Comparison of ENCODE assay signal across 11 cellular contexts in the genomic region with DNA sequence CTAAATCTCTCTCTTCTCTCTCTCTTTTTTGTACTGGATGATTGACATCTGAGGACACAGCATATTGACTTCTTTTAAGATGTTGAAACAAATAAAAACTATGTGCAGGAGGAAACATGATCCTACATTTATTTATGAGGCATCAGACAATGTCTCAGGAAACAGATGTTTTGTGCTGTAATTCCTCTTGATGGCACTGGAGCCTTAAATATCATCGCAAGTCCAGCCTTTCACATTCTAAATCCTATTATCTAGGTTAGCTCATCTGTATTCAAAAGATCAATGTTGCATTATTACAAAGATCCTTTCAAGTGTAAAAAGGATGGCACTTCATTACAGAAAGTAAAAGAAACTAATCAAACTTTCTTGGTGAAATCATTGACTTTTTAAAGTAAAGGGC.
DNase-seq lines count a peak whose midpoint lies in the region; ATAC-seq, FAIRE-seq and TF ChIP-seq lines count a peak whose summit lies in the region.
"Had no signal": no experiment of that assay in that cellular context is flagged by ENCODE, and none has a peak within 500 bp of the region (broad histone marks: within the 10 kb centered on the region; RNA-seq: fewer than 3 reads in every experiment).

No MANE protein-coding gene starts in this region.

- H3K9me3 ChIP-seq in mucosa of descending colon (no peaks in the 10 kb centered on the region), tibial nerve (no peaks in the 10 kb centered on the region)

- no peaks in the 10 kb centered on the region for H3K9me3 Mint-ChIP-seq in activated naive CD8-positive, alpha-beta T cell treated with anti-CD3 and anti-CD28 coated beads, Interleukin-2, amount 50 U/mL, for 24 hours
- H3K9me3 Mint-ChIP-seq: activated CD4-positive, alpha-beta T cell treated with anti-CD3 and anti-CD28 coated beads, Interleukin-2, amount 10 ng/mL, durations not matched to agents 7 days and 5 days; activated naive CD8-positive, alpha-beta T cell treated with anti-CD3 and anti-CD28 coated beads, Interleukin-2, amount 10 ng/mL, durations not matched to agents 7 days and 5 days had no signal

- intact Hi-C loops in mucosa of descending colon (cut with DNase I, micrococcal nuclease): loop anchor here (10.0 kb wide), 3 partner anchors 126 to 936 kb away; no protein-coding TSS in a partner anchor

- no peak overlapping the region for H3K27ac ChIP-seq in tibial nerve
- H3K27ac ChIP-seq: HL-60 had no signal

- H3K4me3 ChIP-seq in bronchial epithelial cell (ENCODE audit: low read depth, low read length): no peak overlapping the region
- no peak overlapping the region for H3K4me3 ChIP-seq in mucosa of descending colon
- no peak overlapping the region for H3K4me3 ChIP-seq in tibial nerve

- peaks cover 56% of the 10 kb centered on the region for H3K27me3 Mint-ChIP-seq in activated naive CD8-positive, alpha-beta T cell treated with anti-CD3 and anti-CD28 coated beads, Interleukin-2, amount 50 U/mL, for 24 hours

- no peak overlapping the region for H3K27ac Mint-ChIP-seq in activated naive CD8-positive, alpha-beta T cell treated with anti-CD3 and anti-CD28 coated beads, Interleukin-2, amount 50 U/mL, for 24 hours
- H3K27ac Mint-ChIP-seq: activated CD4-positive, alpha-beta T cell treated with anti-CD3 and anti-CD28 coated beads, Interleukin-2, amount 10 ng/mL, durations not matched to agents 7 days and 5 days; activated naive CD8-positive, alpha-beta T cell treated with anti-CD3 and anti-CD28 coated beads, Interleukin-2, amount 10 ng/mL, durations not matched to agents 7 days and 5 days had no signal

- H3K36me3 Mint-ChIP-seq in activated naive CD8-positive, alpha-beta T cell treated with anti-CD3 and anti-CD28 coated beads, Interleukin-2, amount 50 U/mL, for 24 hours (ENCODE audit: low read depth): no peaks in the 10 kb centered on the region
- H3K36me3 Mint-ChIP-seq: activated naive CD8-positive, alpha-beta T cell treated with anti-CD3 and anti-CD28 coated beads, Interleukin-2, amount 10 ng/mL, durations not matched to agents 7 days and 5 days had no signal

- H3K4me1 Mint-ChIP-seq in activated naive CD8-positive, alpha-beta T cell treated with anti-CD3 and anti-CD28 coated beads, Interleukin-2, amount 50 U/mL, for 24 hours: peaks cover 28% of the 10 kb centered on the region

- WGBS in tibial nerve, 2 donors: 56 to 71% methylated on average over 1 of the region's 1 CpG

- DNase-seq in GM03348 (ENCODE audit: low spot score) (peak; percentile 35), NCI-H2227 (lab: John Stamatoyannopoulos, UW; ENCODE audit: unreplicated experiment) (peak; percentile 24), bronchial epithelial cell (ENCODE audit: low read depth) (peak; percentile 12), pons (ENCODE audit: low spot score) (peak; percentile 41), mucosa of descending colon (no peak), tibial nerve (ENCODE audit: low spot score in 2 of 2) (no peak)
- DNase-seq in activated naive CD8-positive, alpha-beta T cell treated with anti-CD3 and anti-CD28 coated beads, Interleukin-2, amount 50 U/mL, for 24 hours: no peak
- DNase-seq: activated CD4-positive, alpha-beta T cell treated with anti-CD3 and anti-CD28 coated beads, Interleukin-2, amount 10 ng/mL, durations not matched to agents 7 days and 5 days; activated naive CD8-positive, alpha-beta T cell treated with anti-CD3 and anti-CD28 coated beads, Interleukin-2, amount 10 ng/mL, durations not matched to agents 7 days and 5 days; nucleus accumbens had no signal

- ATAC-seq in mucosa of descending colon: no peak
- ATAC-seq in activated naive CD8-positive, alpha-beta T cell treated with anti-CD3 and anti-CD28 coated beads, Interleukin-2, amount 50 U/mL, for 24 hours: no peak

- FAIRE-seq in bronchial epithelial cell (lab: Jason Lieb, UNC): no peak

- TF ChIP-seq EP300 in tibial nerve (IDR thresholded peaks at IDR 0.05): no peak

- H3K4me3 Mint-ChIP-seq in activated naive CD8-positive, alpha-beta T cell treated with anti-CD3 and anti-CD28 coated beads, Interleukin-2, amount 50 U/mL, for 24 hours: no peak overlapping the region
- H3K4me3 Mint-ChIP-seq: activated CD4-positive, alpha-beta T cell treated with anti-CD3 and anti-CD28 coated beads, Interleukin-2, amount 10 ng/mL, durations not matched to agents 7 days and 5 days; activated naive CD8-positive, alpha-beta T cell treated with anti-CD3 and anti-CD28 coated beads, Interleukin-2, amount 10 ng/mL, durations not matched to agents 7 days and 5 days had no signal

- peaks cover 17% of the 10 kb centered on the region for H3K4me1 ChIP-seq in mucosa of descending colon (ENCODE audit: low read depth)
- H3K4me1 ChIP-seq in tibial nerve: peaks cover 0 to 33% (median 12%) of the 10 kb centered on the region in 4 donors

- H3K27me3 ChIP-seq in bronchial epithelial cell (ENCODE audit: control insufficient read depth, insufficient read depth, low read length): peaks cover 5% of the 10 kb centered on the region
- peaks cover 0 to 38% of the 10 kb centered on the region in 2 donors for H3K27me3 ChIP-seq in tibial nerve

- no peaks in the 10 kb centered on the region for H3K36me3 ChIP-seq in bronchial epithelial cell (ENCODE audit: control insufficient read depth, insufficient read depth, low read length)
- no peaks in the 10 kb centered on the region for H3K36me3 ChIP-seq in mucosa of descending colon (ENCODE audit: low read depth)
- H3K36me3 ChIP-seq in tibial nerve: no peaks in the 10 kb centered on the region

- no peak for TF ChIP-seq CTCF in bronchial epithelial cell (IDR thresholded peaks at IDR 0.05; ENCODE audit: insufficient read depth, low read length, severe bottlenecking)
- no peak for TF ChIP-seq CTCF in mucosa of descending colon (IDR thresholded peaks at IDR 0.05)
- no peak for TF ChIP-seq CTCF in tibial nerve (IDR thresholded peaks at IDR 0.05)

- TF ChIP-seq POLR2A in tibial nerve (IDR thresholded peaks at IDR 0.05): no peak

Comparison
In these comparisons a context has a peak if more than half of its experiments do, and no peak if none do; other contexts are left out.
1. DNase-seq: peak in GM03348 (single experiment), NCI-H2227 (single experiment), bronchial epithelial cell (single experiment) and pons (single experiment); none in mucosa of descending colon (0 of 3), tibial nerve (0 of 2) and activated naive CD8-positive, alpha-beta T cell treated with anti-CD3 and anti-CD28 coated beads, Interleukin-2, amount 50 U/mL, for 24 hours (single experiment).